14 cellular contexts compared by ENCODE assay signal in genomic region chr5:83441752-83442151, GRCh38. TPM values are rescaled to one million over a fixed set of nuclear protein-coding genes. Genes with fewer than 3 reads are reported as not detected.
DNase-seq lines count a peak whose midpoint lies in the region; ATAC-seq and TF ChIP-seq lines count a peak whose summit lies in the region.
"Had no signal": no experiment of that assay in that cellular context is flagged by ENCODE, and none has a peak within 500 bp of the region (broad histone marks: within the 10 kb centered on the region; RNA-seq: fewer than 3 reads in every experiment).

No MANE protein-coding gene starts in this region.

- H3K4me3 ChIP-seq in thyroid gland (replicated peaks in 1 of 3), result no peak overlapping the region
- H3K4me3 ChIP-seq: spleen had no signal

- no peaks in the 10 kb centered on the region for H3K9me3 ChIP-seq in thyroid gland

- DNase-seq in stimulated activated CD4-positive, alpha-beta T cell treated with anti-CD3 and anti-CD28 coated beads, Interleukin-15, amount 100 ng/mL, for 24 hours, result peak; percentile 5
- DNase-seq in stimulated activated CD4-positive, alpha-beta T cell treated with anti-CD3 and anti-CD28 coated beads, Interleukin-4, amount 100 ng/mL, for 4 hours, result no peak
- DNase-seq in KBM-7 (peak; percentile 72), NCI-H510A (lab: John Stamatoyannopoulos, UW) (no peak), amniotic stem cell (lab: John Stamatoyannopoulos, UW) (no peak), thyroid gland (no peak), H4 (ENCODE audit: low spot score) (no peak)
- DNase-seq: activated T-cell treated with anti-CD3 and anti-CD28 coated beads, Interleukin-2, amount 50 U/mL, for 72 hours; amygdala; NCI-H2081 treated with DMSO at 0.1 percent for 48 hours; spleen; trophoblast cell had no signal

- no peaks in the 10 kb centered on the region for H3K4me1 ChIP-seq in thyroid gland
- H3K4me1 ChIP-seq: spleen had no signal

- no peaks in the 10 kb centered on the region for H3K27me3 ChIP-seq in thyroid gland
- H3K27me3 ChIP-seq: spleen had no signal

- in situ Hi-C loops in KBM-7 (cut with MboI; ENCODE audit: low pct_unique_long_range_greater_than_20kb, low sequenced_read_pairs), result no loop called here

- intact Hi-C loops in thyroid gland (cut with DNase I), result no loop called here

- no peak overlapping the region for H3K27ac ChIP-seq in thyroid gland
- H3K27ac ChIP-seq: spleen had no signal

- no peaks in the 10 kb centered on the region for H3K36me3 ChIP-seq in thyroid gland
- H3K36me3 ChIP-seq: spleen had no signal

- WGBS in thyroid gland, 2 donors, result 90 to 93% methylated on average over 4 of the region's 4 CpGs

- TF ChIP-seq CTCF in thyroid gland (IDR thresholded peaks at IDR 0.05), result no peak

- peak; percentile 88 for ATAC-seq in HG02759 (IDR thresholded peaks at IDR 0.05; ENCODE audit: unreplicated experiment)
- ATAC-seq: activated CD4-positive, CD25-positive, alpha-beta regulatory T cell treated with anti-CD3 and anti-CD28 coated beads, Interleukin-2, amount 50 U/mL, for 24 hours; activated T-cell treated with anti-CD3 and anti-CD28 coated beads, Interleukin-2, amount 50 U/mL, for 72 hours had no signal

- no peak for TF ChIP-seq POLR2A in thyroid gland (IDR thresholded peaks at IDR 0.05)

RNA-seq across cellular contexts. Expression of gene VCAN, which starts 29.8 kb away (rescaled TPM):
- 10 to 100 TPM in 3 of 4 donors, 1 to 10 TPM in 1; 9.7 to 50.1 (median 33.1) TPM for total RNA-seq in thyroid gland
- total RNA-seq in H4 (2014; rRNA removed; shearing (Covaris generic)), result 13.0 and 14.4 TPM in 2 replicates

Comparison
In these comparisons a context has a peak if more than half of its experiments do, and no peak if none do; other contexts are left out.
1. DNase-seq: peak in stimulated activated CD4-positive, alpha-beta T cell treated with anti-CD3 and anti-CD28 coated beads, Interleukin-15, amount 100 ng/mL, for 24 hours (single experiment) and KBM-7 (single experiment); none in stimulated activated CD4-positive, alpha-beta T cell treated with anti-CD3 and anti-CD28 coated beads, Interleukin-4, amount 100 ng/mL, for 4 hours (0 of 2), NCI-H510A (single experiment), amniotic stem cell (single experiment), thyroid gland (0 of 2) and H4 (single experiment).